In the genomic region with DNA sequence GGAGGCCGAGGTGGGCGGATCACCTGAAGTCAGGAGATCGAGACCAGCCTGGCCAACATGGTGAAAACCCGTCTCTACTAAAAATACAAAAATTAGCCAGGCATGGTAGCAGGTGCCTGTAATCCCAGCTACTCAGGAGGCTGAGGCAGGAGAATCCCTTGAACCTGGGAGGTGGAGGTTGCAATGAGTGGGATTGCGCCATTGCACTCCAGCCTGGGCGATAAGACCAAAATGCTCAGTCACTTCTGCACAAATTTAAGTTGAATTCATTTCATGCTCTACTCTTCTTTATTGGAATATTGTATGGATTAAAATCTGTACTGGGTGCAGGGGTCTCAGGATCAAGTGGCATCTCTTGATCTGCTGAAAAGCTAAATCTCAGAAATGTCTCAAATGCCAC, we compare ENCODE assay signal across 3 cellular contexts.
TF ChIP-seq lines count a peak whose summit lies in the region.
"Not testable (repeated sequence)": the region's sequence is repeated elsewhere in the genome, so short reads cannot be mapped to it uniquely, and the experiment has no call there.

No MANE protein-coding gene starts in this region.

TF ChIP-seq in HCT116, 20 proteins besides CTCF, POLR2A, EP300 and RAD21:
- TF ChIP-seq EGR1 (IDR thresholded peaks at IDR 0.05; ENCODE audit: low read depth), result 0 out of 2 replicates have a peak, but pooled peaks have one; percentile 20
TF ChIP-seq in HCT116: peak in this region for 1; not testable (repeated sequence) for 19.

TF ChIP-seq in K562, 482 proteins besides CTCF, POLR2A, EP300 and RAD21:
- TF ChIP-seq ARID1B (IDR thresholded peaks at IDR 0.05), result 0 out of 2 replicates have a peak, but pooled peaks have one; percentile 34
- peak; percentile 43; the same call in 1 of the 2 replicates for TF ChIP-seq DPF2 (IDR thresholded peaks at IDR 0.05)
- peak; percentile 36; the same call in 1 of the 2 replicates for TF ChIP-seq BCOR (IDR thresholded peaks at IDR 0.05)
- 0 out of 2 replicates have a peak, but pooled peaks have one; percentile 15 for TF ChIP-seq MAFG (tag; conservative IDR thresholded peaks at IDR 0.05)
- peak; percentile 42 for TF ChIP-seq POLR3A (IDR thresholded peaks at IDR 0.05; ENCODE audit: borderline replicate concordance, extremely low read depth, insufficient read depth, insufficient read length)
- peak; percentile 39; the same call in 1 of the 2 replicates for TF ChIP-seq C11orf30 (IDR thresholded peaks at IDR 0.05; ENCODE audit: low read depth)
- TF ChIP-seq SREBF2 (CRISPR knock-in tag; IDR thresholded peaks at IDR 0.05), result 0 out of 2 replicates have a peak, but pooled peaks have one; percentile 29
- TF ChIP-seq CEBPB (tag; IDR thresholded peaks at IDR 0.05), result peak; percentile 95
- TF ChIP-seq ATF3 (IDR thresholded peaks at IDR 0.05), result 0 out of 2 replicates have a peak, but pooled peaks have one; percentile 11
- not testable (repeated sequence) for TF ChIP-seq ATF3 (CRISPR knock-in tag; conservative IDR thresholded peaks at IDR 0.05); CEBPG (tag; conservative IDR thresholded peaks at IDR 0.05 in 1 of 2, IDR thresholded peaks at IDR 0.05 in 1 of 2)
- peak; percentile 12; the same call in 1 of the 2 replicates for TF ChIP-seq ZNF316 (IDR thresholded peaks at IDR 0.05)
- peak; percentile 57; the same call in 1 of the 2 replicates for TF ChIP-seq NFE2 (IDR thresholded peaks at IDR 0.05; ENCODE audit: low read depth)
- TF ChIP-seq CEBPG (CRISPR knock-in tag; IDR thresholded peaks at IDR 0.05), result 0 out of 2 replicates have a peak, but pooled peaks have one; percentile 28
- TF ChIP-seq EGR1 (conservative IDR thresholded peaks at IDR 0.05), result peak; percentile 76
- TF ChIP-seq ADNP (tag; IDR thresholded peaks at IDR 0.05), result 0 out of 2 replicates have a peak, but pooled peaks have one; percentile 37
- peak in 1 of 2 experiments; percentile 45; a peak in 1 of 4 replicates for TF ChIP-seq MLLT1 (IDR thresholded peaks at IDR 0.05)
TF ChIP-seq in K562: peak in this region for 15; not testable (repeated sequence) for 467.

TF ChIP-seq in HepG2, 621 proteins besides CTCF, POLR2A, EP300 and RAD21:
- TF ChIP-seq, protein P1, sequence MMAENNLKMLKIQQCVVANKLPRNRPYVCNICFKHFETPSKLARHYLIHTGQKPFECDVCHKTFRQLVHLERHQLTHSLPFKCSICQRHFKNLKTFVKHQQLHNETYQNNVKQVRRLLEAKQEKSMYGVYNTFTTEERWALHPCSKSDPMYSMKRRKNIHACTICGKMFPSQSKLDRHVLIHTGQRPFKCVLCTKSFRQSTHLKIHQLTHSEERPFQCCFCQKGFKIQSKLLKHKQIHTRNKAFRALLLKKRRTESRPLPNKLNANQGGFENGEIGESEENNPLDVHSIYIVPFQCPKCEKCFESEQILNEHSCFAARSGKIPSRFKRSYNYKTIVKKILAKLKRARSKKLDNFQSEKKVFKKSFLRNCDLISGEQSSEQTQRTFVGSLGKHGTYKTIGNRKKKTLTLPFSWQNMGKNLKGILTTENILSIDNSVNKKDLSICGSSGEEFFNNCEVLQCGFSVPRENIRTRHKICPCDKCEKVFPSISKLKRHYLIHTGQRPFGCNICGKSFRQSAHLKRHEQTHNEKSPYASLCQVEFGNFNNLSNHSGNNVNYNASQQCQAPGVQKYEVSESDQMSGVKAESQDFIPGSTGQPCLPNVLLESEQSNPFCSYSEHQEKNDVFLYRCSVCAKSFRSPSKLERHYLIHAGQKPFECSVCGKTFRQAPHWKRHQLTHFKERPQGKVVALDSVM (CRISPR knock-in tag; IDR thresholded peaks at IDR 0.05), result 0 out of 2 replicates have a peak, but pooled peaks have one; percentile 18
